8 cellular contexts compared by ENCODE assay signal in the genomic region with DNA sequence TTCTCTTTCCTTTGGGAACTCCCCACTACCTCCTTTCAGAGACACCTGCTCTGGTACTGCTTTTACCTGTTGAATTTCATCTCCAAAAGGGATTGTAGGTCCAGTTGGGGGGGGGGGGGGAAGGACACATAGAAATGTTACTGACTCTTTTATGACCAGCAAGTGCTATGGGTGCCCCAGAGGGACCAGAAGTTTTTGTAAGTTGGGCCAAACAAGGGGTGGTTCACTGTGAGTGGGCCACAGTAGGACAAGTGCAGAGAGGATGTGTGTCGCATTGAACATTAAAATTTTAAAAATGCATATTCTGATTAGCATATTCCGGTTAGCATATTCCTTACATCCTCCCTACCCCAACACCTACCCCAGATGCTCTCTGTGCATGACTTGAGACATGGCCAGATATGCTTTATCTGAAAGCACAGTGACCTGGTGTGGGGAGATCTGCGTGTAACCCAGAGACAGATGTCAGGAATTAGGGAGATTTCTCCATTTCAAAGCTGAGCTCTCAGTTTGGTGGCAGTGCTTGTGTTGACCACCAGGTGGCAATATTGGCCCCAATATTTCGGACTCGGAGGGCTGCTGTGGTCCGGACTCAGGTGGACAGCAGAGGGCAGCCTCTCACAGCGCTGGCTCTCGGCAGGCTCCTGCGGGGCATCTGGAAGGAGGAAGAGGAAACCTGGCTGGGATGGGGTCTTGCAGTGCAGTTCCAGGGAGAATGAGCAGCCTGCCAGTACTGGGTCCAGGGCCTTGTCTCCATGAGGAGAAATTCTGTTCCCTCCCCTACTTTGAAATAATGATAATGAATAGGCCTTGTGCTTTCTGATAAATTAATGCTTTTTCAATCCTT. TPM values are rescaled to one million over a fixed set of nuclear protein-coding genes. Genes with fewer than 3 reads are reported as not detected.
A peak's percentile ranks its signal among the peaks of the same experiment; 100 is the strongest.
DNase-seq lines count a peak whose midpoint lies in the region; ATAC-seq and TF ChIP-seq lines count a peak whose summit lies in the region.

No MANE protein-coding gene starts in this region.

- H3K36me3 ChIP-seq in ACC112 (ENCODE audit: insufficient read depth, low read length) (no peaks in the 10 kb centered on the region), mammary epithelial cell (ENCODE audit: insufficient read depth, low read length) (no peaks in the 10 kb centered on the region)

- no peak overlapping the region for H3K4me3 ChIP-seq in ACC112 (ENCODE audit: low read depth, low read length)
- no peak overlapping the region for H3K4me3 ChIP-seq in mammary epithelial cell (replicated peaks in 1 of 3; ENCODE audit: insufficient read depth in 1 of 3, low read depth in 2 of 3, low read length in 3 of 3)

- intact Hi-C loops in mammary epithelial cell (cut with micrococcal nuclease), result loop anchor here (1.0 kb wide), 3 partner anchors 43 to 179 kb away; no protein-coding TSS in a partner anchor

- BruUV-seq in mammary epithelial cell (replicated peaks; lab: Mats Ljungman, UMichigan), result no TSS peak

- TF ChIP-seq CTCF in mammary epithelial cell (conservative IDR thresholded peaks at IDR 0.05 in 1 of 2, IDR thresholded peaks at IDR 0.05 in 1 of 2; ENCODE audit: extremely low read depth in 1 of 2, insufficient read depth in 1 of 2, low read depth in 1 of 2, low read length in 2 of 2), result peak; percentile 100

- H3K4me2 ChIP-seq in mammary epithelial cell (ENCODE audit: insufficient read depth, low read depth, low read length), result no peak overlapping the region

- DNase-seq in NCI-H446 (lab: John Stamatoyannopoulos, UW) (peak; percentile 80 to 96), mammary epithelial cell (peak; percentile 63), iris pigment epithelial cell (ENCODE audit: low read depth) (peak; percentile 80)
- peak; percentile 51 to 61 (median 58) for DNase-seq in activated CD4-positive, CD25-positive, alpha-beta regulatory T cell (lab: John Stamatoyannopoulos, UW)
- DNase-seq in stimulated activated CD4-positive, alpha-beta T cell treated with anti-CD3 and anti-CD28 coated beads, Interleukin-15, amount 100 ng/mL, for 1 hour (ENCODE audit: low read depth in 1 of 2, low spot score in 1 of 2), result peak; percentile 55 to 59

- H3K4me1 ChIP-seq in ACC112 (ENCODE audit: control insufficient read depth, insufficient read depth, low read length, unreplicated experiment), result peaks cover 5% of the 10 kb centered on the region
- peaks cover 5% of the 10 kb centered on the region for H3K4me1 ChIP-seq in mammary epithelial cell (ENCODE audit: insufficient read depth, low read length)

- H3K27ac ChIP-seq in ACC112 (ENCODE audit: low read depth, low read length) (no peak overlapping the region), mammary epithelial cell (ENCODE audit: insufficient read depth, low read depth, low read length) (no peak overlapping the region)

- in situ Hi-C loops in mammary epithelial cell (cut with MboI; ENCODE audit: low sequenced_read_pairs in 2 of 2), result loop anchor here in 1 of 2 donors (5.0 kb wide), 1 partner anchor 67 kb away; no protein-coding TSS in a partner anchor

- H3K9ac ChIP-seq in mammary epithelial cell (ENCODE audit: insufficient read depth, low read length), result no peak overlapping the region

- no peaks in the 10 kb centered on the region for H4K20me1 ChIP-seq in mammary epithelial cell (ENCODE audit: insufficient read depth, low read length)

- CTCF ChIA-PET in mammary epithelial cell (lab: Charles Lee; ENCODE audit: low non-redundant PET), result interaction anchor here (0.6 to 1.0 kb wide), 17 partner anchors 12 to 527 kb away, joined by 3 to 31 read pairs (median 4); partner anchors contain the start of genes PABPN1 and SLC7A8

- H3K79me2 ChIP-seq in ACC112 (ENCODE audit: control insufficient read depth, insufficient read depth, low read length, unreplicated experiment) (no peaks in the 10 kb centered on the region), mammary epithelial cell (ENCODE audit: insufficient read depth, low read length) (no peaks in the 10 kb centered on the region)

- 22% methylated on average over 9 of the region's 9 CpGs for WGBS in mammary epithelial cell (ENCODE audit: low coverage, missing lambda C conversion rate)

- dilution Hi-C loops in mammary epithelial cell (cut with HindIII; ENCODE audit: low sequenced_read_pairs), result no loop called here

- ATAC-seq in GM18867 (IDR thresholded peaks at IDR 0.05; ENCODE audit: unreplicated experiment), result peak; percentile 72
- ATAC-seq in HG03354 (IDR thresholded peaks at IDR 0.05; ENCODE audit: poor library complexity, severe bottlenecking, unreplicated experiment), result peak; percentile 81

- H3K27me3 ChIP-seq in ACC112 (ENCODE audit: insufficient read depth, low read length), result no peaks in the 10 kb centered on the region
- H3K27me3 ChIP-seq in mammary epithelial cell (ENCODE audit: insufficient read depth, low read length), result no peaks in the 10 kb centered on the region

- no peaks in the 10 kb centered on the region for H3K9me3 ChIP-seq in mammary epithelial cell (replicated peaks; ENCODE audit: insufficient read depth, low read length)

- H2AFZ ChIP-seq in ACC112 (ENCODE audit: low read length, unreplicated experiment) (peak overlapping the region; percentile 21), mammary epithelial cell (ENCODE audit: low read depth, low read length) (no peak overlapping the region)

RNA-seq across cellular contexts. Expression of gene CEBPE, which starts 1.6 kb away (rescaled TPM):
- not detected for total RNA-seq in mammary epithelial cell
- polyA plus RNA-seq in mammary epithelial cell, result not detected
- polyA minus RNA-seq in mammary epithelial cell, result not detected

RNA-seq across cellular contexts. Expression of gene CIROP, which starts 15.8 kb away (rescaled TPM):
- not detected for total RNA-seq in mammary epithelial cell
- polyA plus RNA-seq in mammary epithelial cell, result not detected
- polyA minus RNA-seq in mammary epithelial cell, result not detected

RNA-seq across cellular contexts. Expression of gene C14orf119, which starts 25.3 kb away (rescaled TPM):
- total RNA-seq in mammary epithelial cell, result 10 to 100 TPM; 39.2 to 57.6 TPM
- polyA plus RNA-seq in mammary epithelial cell, result 95.1 TPM
- 38.1 TPM for polyA minus RNA-seq in mammary epithelial cell

RNA-seq across cellular contexts. Expression of gene ACIN1, which starts 25.7 kb away (rescaled TPM):
- 100 to 1,000 TPM in 1 of 2 donors, 10 to 100 TPM in 1; 62.0 to 148 TPM for total RNA-seq in mammary epithelial cell
- 64.4 TPM for polyA plus RNA-seq in mammary epithelial cell
- 70.8 TPM for polyA minus RNA-seq in mammary epithelial cell
